ENCODE assay signal across 1 cellular context in the genomic region with DNA sequence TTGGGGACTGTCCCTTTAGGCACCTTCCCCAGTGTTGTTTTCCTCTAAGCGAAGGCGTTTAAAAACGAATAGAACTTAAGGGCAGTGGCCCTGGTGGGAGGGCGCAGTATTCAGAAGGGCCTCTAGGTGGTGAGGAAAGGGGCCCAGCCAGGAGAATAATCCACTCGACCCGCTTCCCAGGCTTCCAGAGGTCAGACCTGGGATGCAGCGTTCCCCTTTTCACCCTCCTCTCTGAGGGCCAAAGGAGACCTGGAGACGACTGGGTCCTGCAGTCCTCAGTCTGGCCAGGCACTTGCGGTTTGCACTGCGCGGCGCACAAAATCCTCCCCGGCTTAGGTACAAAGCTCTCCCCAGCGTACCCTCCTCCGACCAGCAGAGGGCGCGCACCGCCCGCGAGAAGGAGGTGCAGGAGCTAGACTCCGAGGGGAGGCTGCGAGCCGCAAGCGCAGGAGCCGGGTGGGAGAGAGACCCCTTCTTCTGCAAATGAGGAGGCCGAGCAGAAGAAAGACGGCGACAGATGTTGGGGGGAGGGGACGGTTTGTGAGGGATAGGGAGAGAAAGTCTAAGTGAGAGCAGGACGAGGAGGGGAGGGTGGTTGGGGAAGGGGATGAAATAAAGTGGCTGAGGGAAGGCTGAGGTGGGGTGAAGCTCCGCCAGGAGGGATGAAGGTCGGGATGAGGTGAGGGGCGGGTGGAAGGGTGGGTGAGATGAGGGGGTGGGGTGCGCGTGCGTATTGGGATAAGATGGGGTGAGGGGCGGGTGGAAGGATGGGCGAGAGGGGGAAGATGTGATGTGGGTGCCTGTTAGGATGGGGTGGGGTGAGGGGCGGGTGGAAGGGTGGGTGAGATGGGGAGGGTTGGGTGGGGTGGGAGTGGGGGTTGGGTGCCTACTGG.
TF ChIP-seq lines count a peak whose summit lies in the region.

No MANE protein-coding gene starts in this region.

TF ChIP-seq in HepG2, 621 proteins besides CTCF, POLR2A, EP300 and RAD21 (continued from another document and continues in another):
- TF ChIP-seq, protein P1, sequence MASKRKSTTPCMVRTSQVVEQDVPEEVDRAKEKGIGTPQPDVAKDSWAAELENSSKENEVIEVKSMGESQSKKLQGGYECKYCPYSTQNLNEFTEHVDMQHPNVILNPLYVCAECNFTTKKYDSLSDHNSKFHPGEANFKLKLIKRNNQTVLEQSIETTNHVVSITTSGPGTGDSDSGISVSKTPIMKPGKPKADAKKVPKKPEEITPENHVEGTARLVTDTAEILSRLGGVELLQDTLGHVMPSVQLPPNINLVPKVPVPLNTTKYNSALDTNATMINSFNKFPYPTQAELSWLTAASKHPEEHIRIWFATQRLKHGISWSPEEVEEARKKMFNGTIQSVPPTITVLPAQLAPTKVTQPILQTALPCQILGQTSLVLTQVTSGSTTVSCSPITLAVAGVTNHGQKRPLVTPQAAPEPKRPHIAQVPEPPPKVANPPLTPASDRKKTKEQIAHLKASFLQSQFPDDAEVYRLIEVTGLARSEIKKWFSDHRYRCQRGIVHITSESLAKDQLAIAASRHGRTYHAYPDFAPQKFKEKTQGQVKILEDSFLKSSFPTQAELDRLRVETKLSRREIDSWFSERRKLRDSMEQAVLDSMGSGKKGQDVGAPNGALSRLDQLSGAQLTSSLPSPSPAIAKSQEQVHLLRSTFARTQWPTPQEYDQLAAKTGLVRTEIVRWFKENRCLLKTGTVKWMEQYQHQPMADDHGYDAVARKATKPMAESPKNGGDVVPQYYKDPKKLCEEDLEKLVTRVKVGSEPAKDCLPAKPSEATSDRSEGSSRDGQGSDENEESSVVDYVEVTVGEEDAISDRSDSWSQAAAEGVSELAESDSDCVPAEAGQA (IDR thresholded peaks at IDR 0.05; ENCODE audit: low read depth): 0 out of 2 replicates have a peak, but pooled peaks have one; percentile 21
- TF ChIP-seq, protein P1 (CRISPR knock-in tag; IDR thresholded peaks at IDR 0.05; ENCODE audit: borderline replicate concordance): no peak
- TF ChIP-seq, protein P2, sequence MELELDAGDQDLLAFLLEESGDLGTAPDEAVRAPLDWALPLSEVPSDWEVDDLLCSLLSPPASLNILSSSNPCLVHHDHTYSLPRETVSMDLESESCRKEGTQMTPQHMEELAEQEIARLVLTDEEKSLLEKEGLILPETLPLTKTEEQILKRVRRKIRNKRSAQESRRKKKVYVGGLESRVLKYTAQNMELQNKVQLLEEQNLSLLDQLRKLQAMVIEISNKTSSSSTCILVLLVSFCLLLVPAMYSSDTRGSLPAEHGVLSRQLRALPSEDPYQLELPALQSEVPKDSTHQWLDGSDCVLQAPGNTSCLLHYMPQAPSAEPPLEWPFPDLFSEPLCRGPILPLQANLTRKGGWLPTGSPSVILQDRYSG (CRISPR knock-in tag; IDR thresholded peaks at IDR 0.05): no peak
- TF ChIP-seq, protein P3, sequence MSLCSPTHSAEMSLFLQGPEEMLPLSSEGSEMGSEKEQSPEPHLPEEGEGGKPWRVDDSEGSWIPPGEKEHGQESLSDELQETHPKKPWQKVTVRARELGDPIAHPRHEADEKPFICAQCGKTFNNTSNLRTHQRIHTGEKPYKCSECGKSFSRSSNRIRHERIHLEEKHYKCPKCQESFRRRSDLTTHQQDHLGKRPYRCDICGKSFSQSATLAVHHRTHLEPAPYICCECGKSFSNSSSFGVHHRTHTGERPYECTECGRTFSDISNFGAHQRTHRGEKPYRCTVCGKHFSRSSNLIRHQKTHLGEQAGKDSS (CRISPR knock-in tag; IDR thresholded peaks at IDR 0.05; ENCODE audit: borderline replicate concordance, low read depth): peak; percentile 40; the same call in 1 of the 2 replicates
- TF ChIP-seq MIXL1 (CRISPR knock-in tag; IDR thresholded peaks at IDR 0.05) (no peak), NONO (IDR thresholded peaks at IDR 0.05) (no peak), NONO (CRISPR knock-in tag; conservative IDR thresholded peaks at IDR 0.05) (peak; percentile 85), RARA (CRISPR knock-in tag; IDR thresholded peaks at IDR 0.05) (no peak), GABPB1 (CRISPR knock-in tag; IDR thresholded peaks at IDR 0.05) (peak; percentile 46; the same call in 1 of the 2 replicates), SMARCE1 (IDR thresholded peaks at IDR 0.05; ENCODE audit: borderline replicate concordance) (no peak), HNF4A (CRISPR knock-in tag; IDR thresholded peaks at IDR 0.05) (peak; percentile 69), ZSCAN9 (CRISPR knock-in tag; IDR thresholded peaks at IDR 0.05; ENCODE audit: borderline replicate concordance) (peak; percentile 64; the same call in 1 of the 2 replicates), ZFP36 (IDR thresholded peaks at IDR 0.05; ENCODE audit: borderline replicate concordance, low read depth, low read length, partially characterized antibody) (no peak), PITX1 (CRISPR knock-in tag; IDR thresholded peaks at IDR 0.05) (peak; percentile 76; the same call in 1 of the 2 replicates), HOXA3 (CRISPR knock-in tag; IDR thresholded peaks at IDR 0.05) (0 out of 2 replicates have a peak, but pooled peaks have one; percentile 43), RFXAP (CRISPR knock-in tag; IDR thresholded peaks at IDR 0.05; ENCODE audit: borderline replicate concordance) (0 out of 2 replicates have a peak, but pooled peaks have one; percentile 35), PCBP2 (optimal IDR thresholded peaks at IDR 0.05; ENCODE audit: low read depth, low read length, poor library complexity, severe bottlenecking) (peak; percentile 27), ZNF552 (CRISPR knock-in tag; IDR thresholded peaks at IDR 0.05; ENCODE audit: borderline replicate concordance) (no peak), SMC3 (IDR thresholded peaks at IDR 0.05; ENCODE audit: low read length) (no peak; the same call in 1 of the 2 replicates), NFE2L1 (CRISPR knock-in tag; IDR thresholded peaks at IDR 0.05; ENCODE audit: borderline replicate concordance) (no peak), ETV5 (CRISPR knock-in tag; IDR thresholded peaks at IDR 0.05; ENCODE audit: borderline replicate concordance) (peak; percentile 17; the same call in 1 of the 2 replicates), ZNF709 (CRISPR knock-in tag; IDR thresholded peaks at IDR 0.05) (no peak), ZNF883 (CRISPR knock-in tag; IDR thresholded peaks at IDR 0.05; ENCODE audit: not compliant biosample characterization) (peak; percentile 25), ZNF441 (CRISPR knock-in tag; IDR thresholded peaks at IDR 0.05; ENCODE audit: borderline replicate concordance) (peak; percentile 95), ZNF670 (CRISPR knock-in tag; IDR thresholded peaks at IDR 0.05; ENCODE audit: borderline replicate concordance) (no peak), TSC22D2 (CRISPR knock-in tag; IDR thresholded peaks at IDR 0.05; ENCODE audit: borderline replicate concordance) (0 out of 2 replicates have a peak, but pooled peaks have one; percentile 33), ZNF569 (CRISPR knock-in tag; IDR thresholded peaks at IDR 0.05; ENCODE audit: borderline replicate concordance) (no peak), ADNP (CRISPR knock-in tag; IDR thresholded peaks at IDR 0.05) (no peak)
- TF ChIP-seq, protein P4, sequence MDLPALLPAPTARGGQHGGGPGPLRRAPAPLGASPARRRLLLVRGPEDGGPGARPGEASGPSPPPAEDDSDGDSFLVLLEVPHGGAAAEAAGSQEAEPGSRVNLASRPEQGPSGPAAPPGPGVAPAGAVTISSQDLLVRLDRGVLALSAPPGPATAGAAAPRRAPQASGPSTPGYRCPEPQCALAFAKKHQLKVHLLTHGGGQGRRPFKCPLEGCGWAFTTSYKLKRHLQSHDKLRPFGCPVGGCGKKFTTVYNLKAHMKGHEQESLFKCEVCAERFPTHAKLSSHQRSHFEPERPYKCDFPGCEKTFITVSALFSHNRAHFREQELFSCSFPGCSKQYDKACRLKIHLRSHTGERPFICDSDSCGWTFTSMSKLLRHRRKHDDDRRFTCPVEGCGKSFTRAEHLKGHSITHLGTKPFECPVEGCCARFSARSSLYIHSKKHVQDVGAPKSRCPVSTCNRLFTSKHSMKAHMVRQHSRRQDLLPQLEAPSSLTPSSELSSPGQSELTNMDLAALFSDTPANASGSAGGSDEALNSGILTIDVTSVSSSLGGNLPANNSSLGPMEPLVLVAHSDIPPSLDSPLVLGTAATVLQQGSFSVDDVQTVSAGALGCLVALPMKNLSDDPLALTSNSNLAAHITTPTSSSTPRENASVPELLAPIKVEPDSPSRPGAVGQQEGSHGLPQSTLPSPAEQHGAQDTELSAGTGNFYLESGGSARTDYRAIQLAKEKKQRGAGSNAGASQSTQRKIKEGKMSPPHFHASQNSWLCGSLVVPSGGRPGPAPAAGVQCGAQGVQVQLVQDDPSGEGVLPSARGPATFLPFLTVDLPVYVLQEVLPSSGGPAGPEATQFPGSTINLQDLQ (CRISPR knock-in tag; IDR thresholded peaks at IDR 0.05): no peak
- TF ChIP-seq, protein P5, sequence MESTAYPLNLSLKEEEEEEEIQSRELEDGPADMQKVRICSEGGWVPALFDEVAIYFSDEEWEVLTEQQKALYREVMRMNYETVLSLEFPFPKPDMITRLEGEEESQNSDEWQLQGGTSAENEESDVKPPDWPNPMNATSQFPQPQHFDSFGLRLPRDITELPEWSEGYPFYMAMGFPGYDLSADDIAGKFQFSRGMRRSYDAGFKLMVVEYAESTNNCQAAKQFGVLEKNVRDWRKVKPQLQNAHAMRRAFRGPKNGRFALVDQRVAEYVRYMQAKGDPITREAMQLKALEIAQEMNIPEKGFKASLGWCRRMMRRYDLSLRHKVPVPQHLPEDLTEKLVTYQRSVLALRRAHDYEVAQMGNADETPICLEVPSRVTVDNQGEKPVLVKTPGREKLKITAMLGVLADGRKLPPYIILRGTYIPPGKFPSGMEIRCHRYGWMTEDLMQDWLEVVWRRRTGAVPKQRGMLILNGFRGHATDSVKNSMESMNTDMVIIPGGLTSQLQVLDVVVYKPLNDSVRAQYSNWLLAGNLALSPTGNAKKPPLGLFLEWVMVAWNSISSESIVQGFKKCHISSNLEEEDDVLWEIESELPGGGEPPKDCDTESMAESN (CRISPR knock-in tag; conservative IDR thresholded peaks at IDR 0.05): peak; percentile 83
- TF ChIP-seq, protein P6, sequence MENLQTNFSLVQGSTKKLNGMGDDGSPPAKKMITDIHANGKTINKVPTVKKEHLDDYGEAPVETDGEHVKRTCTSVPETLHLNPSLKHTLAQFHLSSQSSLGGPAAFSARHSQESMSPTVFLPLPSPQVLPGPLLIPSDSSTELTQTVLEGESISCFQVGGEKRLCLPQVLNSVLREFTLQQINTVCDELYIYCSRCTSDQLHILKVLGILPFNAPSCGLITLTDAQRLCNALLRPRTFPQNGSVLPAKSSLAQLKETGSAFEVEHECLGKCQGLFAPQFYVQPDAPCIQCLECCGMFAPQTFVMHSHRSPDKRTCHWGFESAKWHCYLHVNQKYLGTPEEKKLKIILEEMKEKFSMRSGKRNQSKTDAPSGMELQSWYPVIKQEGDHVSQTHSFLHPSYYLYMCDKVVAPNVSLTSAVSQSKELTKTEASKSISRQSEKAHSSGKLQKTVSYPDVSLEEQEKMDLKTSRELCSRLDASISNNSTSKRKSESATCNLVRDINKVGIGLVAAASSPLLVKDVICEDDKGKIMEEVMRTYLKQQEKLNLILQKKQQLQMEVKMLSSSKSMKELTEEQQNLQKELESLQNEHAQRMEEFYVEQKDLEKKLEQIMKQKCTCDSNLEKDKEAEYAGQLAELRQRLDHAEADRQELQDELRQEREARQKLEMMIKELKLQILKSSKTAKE (CRISPR knock-in tag; IDR thresholded peaks at IDR 0.05; ENCODE audit: borderline replicate concordance): no peak
- TF ChIP-seq, protein P7, sequence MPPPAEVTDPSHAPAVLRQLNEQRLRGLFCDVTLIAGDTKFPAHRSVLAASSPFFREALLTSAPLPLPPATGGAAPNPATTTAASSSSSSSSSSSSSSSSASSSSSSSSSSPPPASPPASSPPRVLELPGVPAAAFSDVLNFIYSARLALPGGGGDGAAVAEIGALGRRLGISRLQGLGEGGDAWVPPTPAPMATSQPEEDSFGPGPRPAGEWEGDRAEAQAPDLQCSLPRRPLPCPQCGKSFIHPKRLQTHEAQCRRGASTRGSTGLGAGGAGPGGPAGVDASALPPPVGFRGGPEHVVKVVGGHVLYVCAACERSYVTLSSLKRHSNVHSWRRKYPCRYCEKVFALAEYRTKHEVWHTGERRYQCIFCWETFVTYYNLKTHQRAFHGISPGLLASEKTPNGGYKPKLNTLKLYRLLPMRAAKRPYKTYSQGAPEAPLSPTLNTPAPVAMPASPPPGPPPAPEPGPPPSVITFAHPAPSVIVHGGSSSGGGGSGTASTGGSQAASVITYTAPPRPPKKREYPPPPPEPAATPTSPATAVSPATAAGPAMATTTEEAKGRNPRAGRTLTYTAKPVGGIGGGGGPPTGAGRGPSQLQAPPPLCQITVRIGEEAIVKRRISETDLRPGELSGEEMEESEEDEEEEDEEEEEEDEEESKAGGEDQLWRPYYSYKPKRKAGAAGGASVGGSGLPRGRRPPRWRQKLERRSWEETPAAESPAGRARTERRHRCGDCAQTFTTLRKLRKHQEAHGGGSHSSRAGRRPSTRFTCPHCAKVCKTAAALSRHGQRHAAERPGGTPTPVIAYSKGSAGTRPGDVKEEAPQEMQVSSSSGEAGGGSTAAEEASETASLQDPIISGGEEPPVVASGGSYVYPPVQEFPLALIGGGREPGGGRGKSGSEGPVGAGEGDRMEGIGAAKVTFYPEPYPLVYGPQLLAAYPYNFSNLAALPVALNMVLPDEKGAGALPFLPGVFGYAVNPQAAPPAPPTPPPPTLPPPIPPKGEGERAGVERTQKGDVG (CRISPR knock-in tag; IDR thresholded peaks at IDR 0.05; ENCODE audit: borderline replicate concordance): peak; percentile 60; the same call in 1 of the 2 replicates
- TF ChIP-seq, protein P8, sequence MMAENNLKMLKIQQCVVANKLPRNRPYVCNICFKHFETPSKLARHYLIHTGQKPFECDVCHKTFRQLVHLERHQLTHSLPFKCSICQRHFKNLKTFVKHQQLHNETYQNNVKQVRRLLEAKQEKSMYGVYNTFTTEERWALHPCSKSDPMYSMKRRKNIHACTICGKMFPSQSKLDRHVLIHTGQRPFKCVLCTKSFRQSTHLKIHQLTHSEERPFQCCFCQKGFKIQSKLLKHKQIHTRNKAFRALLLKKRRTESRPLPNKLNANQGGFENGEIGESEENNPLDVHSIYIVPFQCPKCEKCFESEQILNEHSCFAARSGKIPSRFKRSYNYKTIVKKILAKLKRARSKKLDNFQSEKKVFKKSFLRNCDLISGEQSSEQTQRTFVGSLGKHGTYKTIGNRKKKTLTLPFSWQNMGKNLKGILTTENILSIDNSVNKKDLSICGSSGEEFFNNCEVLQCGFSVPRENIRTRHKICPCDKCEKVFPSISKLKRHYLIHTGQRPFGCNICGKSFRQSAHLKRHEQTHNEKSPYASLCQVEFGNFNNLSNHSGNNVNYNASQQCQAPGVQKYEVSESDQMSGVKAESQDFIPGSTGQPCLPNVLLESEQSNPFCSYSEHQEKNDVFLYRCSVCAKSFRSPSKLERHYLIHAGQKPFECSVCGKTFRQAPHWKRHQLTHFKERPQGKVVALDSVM (CRISPR knock-in tag; IDR thresholded peaks at IDR 0.05): peak; percentile 62; the same call in 1 of the 2 replicates
